ENCODE assay signal across 24 cellular contexts in the genomic region with DNA sequence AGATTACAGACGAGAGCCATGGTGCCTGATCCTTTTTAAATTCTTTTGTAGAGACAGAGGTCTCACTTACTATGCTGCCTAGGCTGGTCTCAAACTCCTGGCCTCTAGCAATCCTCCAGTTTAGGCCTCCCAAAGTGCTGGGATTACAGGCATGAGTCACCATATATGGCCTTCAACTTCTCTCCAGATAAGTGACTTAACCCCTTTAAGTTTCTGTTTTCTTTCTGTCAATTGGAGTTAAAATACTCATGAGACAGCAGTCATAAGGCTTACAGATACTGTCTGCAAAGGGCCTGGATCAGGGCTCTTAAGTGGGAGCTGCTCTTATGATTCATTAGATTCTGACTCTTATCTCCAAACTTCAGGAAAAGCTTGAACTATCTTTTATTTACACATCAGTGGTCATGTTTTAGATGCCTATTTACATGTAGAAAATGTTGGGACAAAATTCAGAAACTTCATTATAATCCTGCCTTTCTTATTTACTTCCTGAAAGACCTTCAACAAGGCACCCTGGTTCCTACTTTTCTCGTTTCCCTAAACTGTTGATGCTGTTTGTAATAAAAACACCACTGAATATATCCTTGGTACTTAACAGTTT.
DNase-seq lines count a peak whose midpoint lies in the region; ATAC-seq, FAIRE-seq and TF ChIP-seq lines count a peak whose summit lies in the region.
"Had no signal": no experiment of that assay in that cellular context is flagged by ENCODE, and none has a peak within 500 bp of the region (broad histone marks: within the 10 kb centered on the region; RNA-seq: fewer than 3 reads in every experiment).

No MANE protein-coding gene starts in this region.

- H3K36me3 Mint-ChIP-seq in activated naive CD8-positive, alpha-beta T cell treated with anti-CD3 and anti-CD28 coated beads for 36 hours, result no peaks in the 10 kb centered on the region
- H3K36me3 Mint-ChIP-seq in Calu3 (ENCODE audit: insufficient read depth, unreplicated experiment), result no peaks in the 10 kb centered on the region
- H3K36me3 Mint-ChIP-seq: activated naive CD4-positive, alpha-beta T cell treated with anti-CD3 and anti-CD28 coated beads, Interleukin-2, amount 10 ng/mL, durations not matched to agents 7 days and 5 days; CD8-positive, alpha-beta memory T cell had no signal

- H3K9me3 ChIP-seq in K562 (replicated peaks; ENCODE audit: control insufficient read depth, insufficient read depth, low read depth, low read length), result no peaks in the 10 kb centered on the region
- H3K9me3 ChIP-seq in SJCRH30 (replicated peaks), result no peaks in the 10 kb centered on the region
- H3K9me3 ChIP-seq: gastroesophageal sphincter, thoracic aorta had no signal

- H3K9ac ChIP-seq in K562 (ENCODE audit: insufficient read depth in 1 of 2, low read depth in 2 of 2, low read length in 2 of 2), result no peak overlapping the region
- H3K9ac ChIP-seq: GM23248 had no signal

- no TSS peak for BruUV-seq in K562 (replicated peaks; lab: Mats Ljungman, UMichigan)
- no TSS peak for BruUV-seq in Calu3 (replicated peaks; lab: Mats Ljungman, UMichigan)

- peak; percentile 15 for DNase-seq in Daoy (ENCODE audit: low read depth)
- DNase-seq in M059J (ENCODE audit: low read depth), result peak; percentile 87
- DNase-seq in K562 (ENCODE audit: extremely low read depth in 1 of 4, low spot score in 3 of 4), result peak in 1 of 4 experiments; percentile 6
- peak; percentile 29 for DNase-seq in left kidney (ENCODE audit: low read depth, low spot score)
- no peak for DNase-seq in activated naive CD8-positive, alpha-beta T cell treated with anti-CD3 and anti-CD28 coated beads for 36 hours
- no peak for DNase-seq in Calu3
- no peak for DNase-seq in SJCRH30
- DNase-seq: activated CD4-positive, CD25-positive, alpha-beta regulatory T cell; activated CD8-positive, alpha-beta T cell treated with anti-CD3 and anti-CD28 coated beads for 36 hours; activated naive CD4-positive, alpha-beta T cell treated with anti-CD3 and anti-CD28 coated beads, Interleukin-2, amount 10 ng/mL, durations not matched to agents 7 days and 5 days; activated T-cell treated with anti-CD3 and anti-CD28 coated beads, Interleukin-2, amount 50 U/mL, for 1 hour; CD8-positive, alpha-beta memory T cell; cortex of kidney; DND-41; GM23248; left colon; NCI-H1417; NCI-H2171; retina; stimulated activated CD4-positive, alpha-beta T cell treated with anti-CD3 and anti-CD28 coated beads, Interleukin-15, amount 100 ng/mL, for 24 hours had no signal

- no peak for TF ChIP-seq POLR2A in K562 (conservative IDR thresholded peaks at IDR 0.05)

- H3K4me3 ChIP-seq in K562, result no peak overlapping the region
- no peak overlapping the region for H3K4me3 ChIP-seq in SJCRH30
- H3K4me3 ChIP-seq: gastroesophageal sphincter, GM23248, thoracic aorta had no signal

- FAIRE-seq in K562 (lab: Jason Lieb, UNC), result peak; percentile 40

- TF ChIP-seq CTCF in K562 (IDR thresholded peaks at IDR 0.05 in 2 of 3, conservative IDR thresholded peaks at IDR 0.05 in 1 of 3; ENCODE audit: insufficient read depth in 2 of 3, low read depth in 1 of 3, low read length in 3 of 3), result no peak
- no peak for TF ChIP-seq CTCF in Calu3 (IDR thresholded peaks at IDR 0.05; ENCODE audit: unreplicated experiment)

- peaks cover 3% of the 10 kb centered on the region for H3K27me3 Mint-ChIP-seq in activated naive CD8-positive, alpha-beta T cell treated with anti-CD3 and anti-CD28 coated beads for 36 hours
- no peaks in the 10 kb centered on the region for H3K27me3 Mint-ChIP-seq in Calu3 (ENCODE audit: unreplicated experiment)
- H3K27me3 Mint-ChIP-seq: activated CD8-positive, alpha-beta T cell treated with anti-CD3 and anti-CD28 coated beads for 36 hours; activated naive CD4-positive, alpha-beta T cell treated with anti-CD3 and anti-CD28 coated beads, Interleukin-2, amount 10 ng/mL, durations not matched to agents 7 days and 5 days had no signal

- TF ChIP-seq EP300 in K562 (IDR thresholded peaks at IDR 0.05; ENCODE audit: low read length), result no peak

- no peaks in the 10 kb centered on the region for H3K9me1 ChIP-seq in K562 (ENCODE audit: control insufficient read depth, insufficient read depth, low read length)

- H3K4me2 ChIP-seq in K562 (ENCODE audit: insufficient read depth, low read length), result no peak overlapping the region

- no peak overlapping the region for H3K4me3 Mint-ChIP-seq in activated naive CD8-positive, alpha-beta T cell treated with anti-CD3 and anti-CD28 coated beads for 36 hours
- H3K4me3 Mint-ChIP-seq in Calu3 (ENCODE audit: low read depth, unreplicated experiment), result no peak overlapping the region
- H3K4me3 Mint-ChIP-seq: activated CD8-positive, alpha-beta T cell treated with anti-CD3 and anti-CD28 coated beads for 36 hours; activated naive CD4-positive, alpha-beta T cell treated with anti-CD3 and anti-CD28 coated beads, Interleukin-2, amount 10 ng/mL, durations not matched to agents 7 days and 5 days; CD8-positive, alpha-beta memory T cell; T-helper 2 cell treated with Interferon-gamma antibody and Interleukin-4, amounts not matched to agents 5 μg/mL and 100 μg/mL, for 36 hours had no signal

- H3K27ac Mint-ChIP-seq in activated naive CD8-positive, alpha-beta T cell treated with anti-CD3 and anti-CD28 coated beads for 36 hours, result no peak overlapping the region
- no peak overlapping the region for H3K27ac Mint-ChIP-seq in Calu3 (ENCODE audit: unreplicated experiment)
- H3K27ac Mint-ChIP-seq: activated CD8-positive, alpha-beta T cell treated with anti-CD3 and anti-CD28 coated beads for 36 hours; activated naive CD4-positive, alpha-beta T cell treated with anti-CD3 and anti-CD28 coated beads, Interleukin-2, amount 10 ng/mL, durations not matched to agents 7 days and 5 days; CD8-positive, alpha-beta memory T cell; T-helper 2 cell treated with Interferon-gamma antibody and Interleukin-4, amounts not matched to agents 5 μg/mL and 100 μg/mL, for 36 hours had no signal

- H3K4me1 ChIP-seq in K562 (replicated peaks in 1 of 2; ENCODE audit: control insufficient read depth in 2 of 2, insufficient read depth in 2 of 2, low read length in 2 of 2) (no peaks in the 10 kb centered on the region; a peak in 2 of 5 replicates), SJCRH30 (no peaks in the 10 kb centered on the region)

- H3K79me2 ChIP-seq in K562 (ENCODE audit: control insufficient read depth, insufficient read depth, low read length), result no peaks in the 10 kb centered on the region

- H4K20me1 ChIP-seq in K562 (replicated peaks; ENCODE audit: control insufficient read depth, insufficient read depth, low read length), result no peaks in the 10 kb centered on the region

- intact Hi-C loops in K562 (cut with micrococcal nuclease) (no loop called here), Calu3 (cut with micrococcal nuclease; ENCODE audit: unreplicated experiment) (no loop called here)

- ATAC-seq in K562, result no peak
- no peak for ATAC-seq in HG03520 (IDR thresholded peaks at IDR 0.05; ENCODE audit: unreplicated experiment)
- ATAC-seq: activated CD8-positive, alpha-beta T cell treated with anti-CD3 and anti-CD28 coated beads for 36 hours; gastroesophageal sphincter; left colon had no signal

- H3K9me3 Mint-ChIP-seq in activated naive CD8-positive, alpha-beta T cell treated with anti-CD3 and anti-CD28 coated beads for 36 hours, result no peaks in the 10 kb centered on the region
- H3K9me3 Mint-ChIP-seq in Calu3 (ENCODE audit: low read depth, unreplicated experiment), result peaks cover 9% of the 10 kb centered on the region
- H3K9me3 Mint-ChIP-seq: activated CD8-positive, alpha-beta T cell treated with anti-CD3 and anti-CD28 coated beads for 36 hours; T-helper 2 cell treated with Interferon-gamma antibody and Interleukin-4, amounts not matched to agents 5 μg/mL and 100 μg/mL, for 36 hours had no signal

- no peak overlapping the region for H3K27ac ChIP-seq in K562 (ENCODE audit: extremely low read depth, low read depth, low read length)
- H3K27ac ChIP-seq in SJCRH30, result no peak overlapping the region
- H3K27ac ChIP-seq: gastroesophageal sphincter, GM23248, thoracic aorta had no signal

- H3K27me3 ChIP-seq in K562 (ENCODE audit: control insufficient read depth in 2 of 2, insufficient read depth in 2 of 2, low read length in 2 of 2) (no peaks in the 10 kb centered on the region), SJCRH30 (no peaks in the 10 kb centered on the region)
- H3K27me3 ChIP-seq: gastroesophageal sphincter had no signal

- no peak for TF ChIP-seq RAD21 in K562 (CRISPR knock-in tag; conservative IDR thresholded peaks at IDR 0.05 in 1 of 2, IDR thresholded peaks at IDR 0.05 in 1 of 2)

- no peaks in the 10 kb centered on the region for H3K36me3 ChIP-seq in K562 (ENCODE audit: control insufficient read depth, insufficient read depth, low read length)
- H3K36me3 ChIP-seq in SJCRH30, result no peaks in the 10 kb centered on the region
- H3K36me3 ChIP-seq: gastroesophageal sphincter, thoracic aorta had no signal

- H2AFZ ChIP-seq in K562 (ENCODE audit: low read depth, low read length), result no peak overlapping the region
- H2AFZ ChIP-seq: GM23248 had no signal

- H3K4me1 Mint-ChIP-seq in activated naive CD8-positive, alpha-beta T cell treated with anti-CD3 and anti-CD28 coated beads for 36 hours, result no peaks in the 10 kb centered on the region
- H3K4me1 Mint-ChIP-seq in Calu3 (ENCODE audit: low read depth, unreplicated experiment), result no peaks in the 10 kb centered on the region
- H3K4me1 Mint-ChIP-seq: activated naive CD4-positive, alpha-beta T cell treated with anti-CD3 and anti-CD28 coated beads, Interleukin-2, amount 10 ng/mL, durations not matched to agents 7 days and 5 days; CD8-positive, alpha-beta memory T cell had no signal

- 6% methylated on average over 2 of the region's 2 CpGs for WGBS in K562 (ENCODE audit: insufficient coverage, low coverage, missing lambda C conversion rate)

- POLR2A ChIA-PET in K562 (lab: Yijun Ruan, JAX), result no interaction called here

- in situ Hi-C loops in K562 (cut with MboI), result no loop called here

- CTCF ChIA-PET in K562 (lab: Yijun Ruan, JAX; ENCODE audit: low intra/inter-chr PET ratio), result no interaction called here
- CTCF ChIA-PET in Calu3 (lab: Charles Lee), result no interaction called here

TF ChIP-seq in K562, 482 proteins besides CTCF, POLR2A, EP300 and RAD21 (continues in another document):
- peak; percentile 54; the same call in 1 of the 2 replicates for TF ChIP-seq JUND (IDR thresholded peaks at IDR 0.05; ENCODE audit: borderline replicate concordance, low read depth, low read length)
- TF ChIP-seq JUND (tag; IDR thresholded peaks at IDR 0.05; ENCODE audit: borderline replicate concordance, low read depth, low read length), result peak; percentile 86; the same call in 2 of the 3 replicates
- TF ChIP-seq ARID1B (IDR thresholded peaks at IDR 0.05), result peak; percentile 65
- TF ChIP-seq NR2C2 (CRISPR knock-in tag; IDR thresholded peaks at IDR 0.05), result no peak
- TF ChIP-seq NR2C2 (tag; IDR thresholded peaks at IDR 0.05), result 0 out of 2 replicates have a peak, but pooled peaks have one; percentile 4
- peak; percentile 37; the same call in 1 of the 2 replicates for TF ChIP-seq SMARCA4 (IDR thresholded peaks at IDR 0.05)
- peak; percentile 55 for TF ChIP-seq CBFA2T3 (IDR thresholded peaks at IDR 0.05)
- peak; percentile 18 to 88; a peak in 2 of 4 replicates for TF ChIP-seq SRF (CRISPR knock-in tag; IDR thresholded peaks at IDR 0.05)
- no peak for TF ChIP-seq MTA3 (IDR thresholded peaks at IDR 0.05; ENCODE audit: borderline replicate concordance)

Comparison
In these comparisons a context has a peak if more than half of its experiments do, and no peak if none do; other contexts are left out.
1. DNase-seq: peak in Daoy (single experiment), M059J (single experiment) and left kidney (single experiment); none in activated naive CD8-positive, alpha-beta T cell treated with anti-CD3 and anti-CD28 coated beads for 36 hours (single experiment), Calu3 (single experiment) and SJCRH30 (0 of 2).